17 cellular contexts compared by ENCODE assay signal in the genomic region with DNA sequence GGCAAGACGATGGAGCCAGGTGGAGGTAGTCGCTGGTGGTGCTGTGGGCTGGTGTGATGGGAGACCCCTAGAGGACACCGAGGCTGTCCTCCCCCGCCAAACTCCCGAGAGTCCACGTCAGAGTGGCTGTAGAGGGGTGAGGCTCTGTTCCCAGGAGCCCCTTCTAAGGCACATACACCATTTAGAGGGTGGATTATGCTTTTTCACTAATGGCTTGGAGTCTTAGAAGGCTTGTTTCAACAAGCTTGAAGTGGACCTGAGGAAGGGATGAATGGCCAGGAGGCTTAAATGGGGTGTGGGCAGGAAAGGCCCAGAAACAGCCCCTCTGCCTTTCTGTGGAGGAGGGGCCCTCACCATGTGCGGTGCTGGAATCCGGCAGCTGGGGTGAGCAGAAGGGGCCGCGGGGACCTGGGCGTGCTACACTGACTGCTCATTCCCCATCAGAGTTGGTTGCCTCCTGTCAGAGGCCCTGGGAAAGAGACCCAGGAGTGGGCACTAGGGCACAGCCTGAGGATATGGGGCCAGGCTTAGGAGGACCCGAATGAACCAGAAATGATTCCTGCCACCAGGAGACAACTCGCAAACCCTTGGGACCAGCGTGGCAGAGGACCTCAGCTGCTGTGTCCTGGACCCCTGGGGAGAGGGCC.
"Had no signal": no experiment of that assay in that cellular context is flagged by ENCODE, and none has a peak within 500 bp of the region (broad histone marks: within the 10 kb centered on the region; RNA-seq: fewer than 3 reads in every experiment).

No MANE protein-coding gene starts in this region.

- H3K27ac ChIP-seq: sigmoid colon had no signal

- H3K4me3 Mint-ChIP-seq: activated naive CD4-positive, alpha-beta T cell treated with anti-CD3 and anti-CD28 coated beads for 36 hours; activated T-helper 1 cell treated with anti-CD3 and anti-CD28 coated beads, Interleukin-12 subunit alpha, Interleukin-12 subunit beta, Interleukin-2, Interleukin-4 antibody, amounts not matched to agents 30 ng/mL and 10 ng/mL and 1 ng/mL, durations not matched to agents 14 hours and 24 hours and 36 hours; immature natural killer cell; nephron progenitor cell; T-helper 1 cell treated with Interleukin-12 subunit alpha and Interleukin-12 subunit beta and Interleukin-4 antibody, amounts not matched to agents 30 μg/mL and 1 μg/mL, for 36 hours had no signal

- DNase-seq: activated CD4-positive, alpha-beta T cell treated with anti-CD3 and anti-CD28 coated beads for 48 hours; activated naive CD4-positive, alpha-beta T cell treated with anti-CD3 and anti-CD28 coated beads for 36 hours; central memory CD4-positive, alpha-beta T cell; dermis blood vessel endothelial cell; erythroblast; hypothalamus; immature natural killer cell; left colon; nephron progenitor cell; sigmoid colon; stimulated activated CD4-positive, alpha-beta T cell treated with anti-CD3 and anti-CD28 coated beads, Interleukin-12 subunit alpha, Interleukin-12 subunit beta, amount 100 ng/mL, for 4 hours; stimulated activated CD4-positive, alpha-beta T cell treated with anti-CD3 and anti-CD28 coated beads, Interleukin-2, amount 100 ng/mL, for 48 hours; stimulated activated naive CD8-positive, alpha-beta T cell treated with anti-CD3 and anti-CD28 coated beads, Interleukin-15, Interleukin-2, amounts not matched to agents 100 U/mL and 50 U/mL, for 24 hours; testis had no signal

- H3K36me3 ChIP-seq: sigmoid colon had no signal

- H3K9me3 Mint-ChIP-seq: activated naive CD4-positive, alpha-beta T cell treated with anti-CD3 and anti-CD28 coated beads for 36 hours; activated T-helper 1 cell treated with anti-CD3 and anti-CD28 coated beads, Interleukin-12 subunit alpha, Interleukin-12 subunit beta, Interleukin-2, Interleukin-4 antibody, amounts not matched to agents 30 ng/mL and 10 ng/mL and 1 ng/mL, durations not matched to agents 14 hours and 24 hours and 36 hours; immature natural killer cell; nephron progenitor cell; T-helper 1 cell treated with Interleukin-12 subunit alpha and Interleukin-12 subunit beta and Interleukin-4 antibody, amounts not matched to agents 30 μg/mL and 1 μg/mL, for 36 hours had no signal

- H3K9me3 ChIP-seq: sigmoid colon, testis had no signal

- H3K4me3 ChIP-seq: lung, sigmoid colon, testis had no signal

- ATAC-seq: left colon; stimulated activated naive CD8-positive, alpha-beta T cell treated with anti-CD3 and anti-CD28 coated beads, Interleukin-15, Interleukin-2, amounts not matched to agents 100 U/mL and 50 U/mL, for 24 hours had no signal

- H3K27me3 ChIP-seq: sigmoid colon, testis had no signal

- H3K4me1 Mint-ChIP-seq: immature natural killer cell had no signal

- H3K36me3 Mint-ChIP-seq: immature natural killer cell had no signal

- H3K27ac Mint-ChIP-seq: activated naive CD4-positive, alpha-beta T cell treated with anti-CD3 and anti-CD28 coated beads for 36 hours; activated T-helper 1 cell treated with anti-CD3 and anti-CD28 coated beads, Interleukin-12 subunit alpha, Interleukin-12 subunit beta, Interleukin-2, Interleukin-4 antibody, amounts not matched to agents 30 ng/mL and 10 ng/mL and 1 ng/mL, durations not matched to agents 14 hours and 24 hours and 36 hours; immature natural killer cell; T-helper 1 cell treated with Interleukin-12 subunit alpha and Interleukin-12 subunit beta and Interleukin-4 antibody, amounts not matched to agents 30 μg/mL and 1 μg/mL, for 36 hours had no signal
